Comparison of ENCODE assay signal across 8 cellular contexts in the genomic region with DNA sequence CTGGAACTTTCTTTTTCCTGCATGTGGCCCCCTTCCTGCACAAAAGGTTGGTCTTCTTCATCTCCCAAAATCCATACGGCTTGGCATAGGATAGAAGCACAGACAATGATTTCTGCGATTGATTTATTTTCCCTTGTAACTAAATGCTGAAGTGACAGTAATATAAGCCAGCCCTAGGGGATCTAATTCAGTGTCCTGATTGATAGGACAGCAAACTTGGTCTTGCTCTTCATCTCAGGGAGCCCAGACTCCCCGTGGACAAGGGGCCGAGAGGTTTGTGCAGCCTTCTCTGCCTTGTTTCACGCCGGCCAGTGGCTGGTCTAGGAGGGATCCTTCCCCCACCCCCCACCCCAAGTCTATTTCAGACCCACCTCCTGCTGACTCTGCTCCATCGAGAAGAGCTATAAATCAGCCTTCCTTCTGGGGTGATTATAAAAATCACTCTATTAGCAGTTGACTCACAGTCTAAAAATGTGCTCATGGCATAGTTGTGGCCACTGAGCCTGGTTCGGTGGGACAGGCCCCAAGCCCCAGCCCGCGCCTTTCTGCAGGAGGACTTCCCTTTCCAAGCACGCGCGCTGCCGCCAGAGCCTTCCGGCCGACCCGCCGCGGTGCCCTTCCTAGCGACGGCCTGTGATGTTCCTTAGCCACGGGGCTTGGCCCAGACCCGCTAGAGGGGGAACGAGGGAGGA.
DNase-seq lines count a peak whose midpoint lies in the region; ATAC-seq and TF ChIP-seq lines count a peak whose summit lies in the region.

No MANE protein-coding gene starts in this region.

- no peak for ATAC-seq in GM18498 (IDR thresholded peaks at IDR 0.05; ENCODE audit: unreplicated experiment)
- ATAC-seq in CD8-positive, alpha-beta T cell, result no peak
- ATAC-seq in GM18907 (IDR thresholded peaks at IDR 0.05; ENCODE audit: unreplicated experiment), result no peak

- H3K27me3 Mint-ChIP-seq in nephron (ENCODE audit: low read depth), result peaks cover 6% of the 10 kb centered on the region
- peaks cover 21% of the 10 kb centered on the region for H3K27me3 Mint-ChIP-seq in CD8-positive, alpha-beta T cell (ENCODE audit: low read depth)

- intact Hi-C loops in CD8-positive, alpha-beta T cell (cut with DNase I, micrococcal nuclease), result no loop called here

- no peaks in the 10 kb centered on the region for H3K27me3 ChIP-seq in BJ (ENCODE audit: control insufficient read depth, insufficient read depth, low read length)
- H3K27me3 ChIP-seq in CD8-positive, alpha-beta T cell (ENCODE audit: insufficient read depth, low read length), result no peaks in the 10 kb centered on the region

- H3K9me3 ChIP-seq in CD8-positive, alpha-beta T cell (ENCODE audit: low read length), result no peaks in the 10 kb centered on the region

- TF ChIP-seq CTCF in BJ (IDR thresholded peaks at IDR 0.05; ENCODE audit: insufficient read depth, low read depth, low read length) (peak; percentile 19; the same call in 1 of the 2 replicates), nephron (IDR thresholded peaks at IDR 0.05; ENCODE audit: unreplicated experiment in 3 of 3) (no peak)
- TF ChIP-seq CTCF in CD8-positive, alpha-beta T cell (IDR thresholded peaks at IDR 0.05), result no peak

- no peak overlapping the region for H3K27ac ChIP-seq in CD8-positive, alpha-beta T cell (ENCODE audit: low read depth, low read length)

- CTCF ChIA-PET in BJ (lab: Yijun Ruan, JAX), result interaction anchor here (0.6 kb wide), 1 partner anchor 34 kb away, joined by 3 read pairs; no protein-coding TSS in a partner anchor
- CTCF ChIA-PET in CD8-positive, alpha-beta T cell (lab: Charles Lee), result no interaction called here

- no peak overlapping the region for H3K4me3 ChIP-seq in BJ (ENCODE audit: low read depth, low read length)
- no peak overlapping the region for H3K4me3 ChIP-seq in CD8-positive, alpha-beta T cell (ENCODE audit: low read depth, low read length)

- DNase-seq in BJ (ENCODE audit: low read depth), result peak; percentile 86
- DNase-seq in MV-4-11 (lab: John Stamatoyannopoulos, UW), result peak; percentile 80
- peak; percentile 71 for DNase-seq in epidermal melanocyte (ENCODE audit: insufficient read length, low spot score)
- DNase-seq in CD8-positive, alpha-beta T cell, result no peak
- no peak for DNase-seq in stimulated activated naive CD4-positive, alpha-beta T cell (lab: John Stamatoyannopoulos, UW)

- H3K4me3 Mint-ChIP-seq in nephron, result peak overlapping the region in 2 of 3 experiments; percentile 12 to 35
- no peak overlapping the region for H3K4me3 Mint-ChIP-seq in CD8-positive, alpha-beta T cell

- H3K36me3 Mint-ChIP-seq in nephron (ENCODE audit: low read depth), result peaks cover 3% of the 10 kb centered on the region
- no peaks in the 10 kb centered on the region for H3K36me3 Mint-ChIP-seq in CD8-positive, alpha-beta T cell

- POLR2A ChIA-PET in BJ (lab: Charles Lee), result no interaction called here
- POLR2A ChIA-PET in CD8-positive, alpha-beta T cell (lab: Charles Lee), result no interaction called here

- peaks cover 43% of the 10 kb centered on the region for H3K4me1 Mint-ChIP-seq in nephron
- no peaks in the 10 kb centered on the region for H3K4me1 Mint-ChIP-seq in CD8-positive, alpha-beta T cell (ENCODE audit: low read depth)

- H3K27ac Mint-ChIP-seq in nephron, result peak overlapping the region; percentile 72 to 73 (median 73)
- no peak overlapping the region for H3K27ac Mint-ChIP-seq in CD8-positive, alpha-beta T cell

- H3K9me3 Mint-ChIP-seq in nephron, result peaks cover 2% of the 10 kb centered on the region
- peaks cover 4% of the 10 kb centered on the region for H3K9me3 Mint-ChIP-seq in CD8-positive, alpha-beta T cell

- no peaks in the 10 kb centered on the region for H3K4me1 ChIP-seq in CD8-positive, alpha-beta T cell (ENCODE audit: insufficient read depth, low read length)

- no peaks in the 10 kb centered on the region for H3K36me3 ChIP-seq in BJ (ENCODE audit: control insufficient read depth, insufficient read depth, low read length)
- H3K36me3 ChIP-seq in CD8-positive, alpha-beta T cell (ENCODE audit: insufficient read depth, low read length), result no peaks in the 10 kb centered on the region

Comparison
In these comparisons a context has a peak if more than half of its experiments do, and no peak if none do; other contexts are left out.
1. DNase-seq: peak in BJ (single experiment), MV-4-11 (single experiment) and epidermal melanocyte (single experiment); none in CD8-positive, alpha-beta T cell (0 of 7) and stimulated activated naive CD4-positive, alpha-beta T cell (0 of 6).